20 cellular contexts compared by ENCODE assay signal in the genomic region with DNA sequence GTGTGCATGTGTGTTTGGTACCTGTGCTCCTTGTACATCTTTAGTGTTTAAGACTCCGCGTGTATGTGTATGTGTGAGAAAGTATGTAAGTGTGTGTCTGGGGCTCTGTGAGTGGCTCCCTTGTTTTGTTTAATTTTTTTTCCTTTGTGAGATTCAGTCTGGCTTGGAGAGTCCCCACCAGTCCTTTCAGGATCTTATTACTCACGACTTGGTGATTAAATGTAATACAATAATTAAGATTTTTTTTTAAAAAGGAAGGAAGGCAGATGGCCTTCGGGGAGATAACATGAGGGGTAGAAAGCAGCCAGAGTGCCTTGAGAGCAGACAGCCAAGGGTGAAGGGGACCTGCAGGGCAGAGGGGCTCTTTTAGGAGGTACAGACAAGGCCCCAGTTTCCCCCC. TPM values are rescaled to one million over a fixed set of nuclear protein-coding genes. Genes with fewer than 3 reads are reported as not detected.
DNase-seq lines count a peak whose midpoint lies in the region; ATAC-seq and TF ChIP-seq lines count a peak whose summit lies in the region.
"Had no signal": no experiment of that assay in that cellular context is flagged by ENCODE, and none has a peak within 500 bp of the region (broad histone marks: within the 10 kb centered on the region; RNA-seq: fewer than 3 reads in every experiment).

No MANE protein-coding gene starts in this region.

- H3K27ac Mint-ChIP-seq in neural progenitor cell = no peak overlapping the region
- H3K27ac Mint-ChIP-seq: CD4-positive, alpha-beta memory T cell had no signal

- DNase-seq in IMR-90 (peak; percentile 28), breast epithelium (ENCODE audit: low spot score in 2 of 2) (no peak), WERI-Rb-1 (no peak), neural progenitor cell (ENCODE audit: low spot score) (no peak)
- no peak for DNase-seq in activated CD8-positive, alpha-beta memory T cell treated with anti-CD3 and anti-CD28 coated beads, Interleukin-2, amount 50 U/mL, for 48 hours
- DNase-seq: Calu3; CD4-positive, alpha-beta memory T cell; DMS153; GF-D8; H7; Kasumi-1; NCI-H187; NCI-H524 treated with DMSO at 0.1 percent for 48 hours; OCI-M1; SJCRH30; SW 1271 had no signal

- H4K8ac ChIP-seq in IMR-90 (ENCODE audit: low read depth in 2 of 2, low read length in 2 of 2) = no peak overlapping the region

- H3K79me1 ChIP-seq in IMR-90 (ENCODE audit: low read depth in 1 of 2, low read length in 2 of 2) = no peaks in the 10 kb centered on the region

- H3K27me3 ChIP-seq in BLaER1 treated with 17β-estradiol and CSF1 and Interleukin-3, amounts not matched to agents 10 nM and 100 nM = no peaks in the 10 kb centered on the region
- H3K27me3 ChIP-seq in IMR-90 (ENCODE audit: control insufficient read depth, insufficient read depth, low read length) (peaks cover 6% of the 10 kb centered on the region; the same call in 1 of the 2 replicates), breast epithelium (no peaks in the 10 kb centered on the region), WERI-Rb-1 (ENCODE audit: insufficient read depth, low read depth, severe bottlenecking) (no peaks in the 10 kb centered on the region), neural progenitor cell (no peaks in the 10 kb centered on the region)
- H3K27me3 ChIP-seq: SJCRH30 had no signal

- no peaks in the 10 kb centered on the region for H3K36me3 Mint-ChIP-seq in neural progenitor cell
- H3K36me3 Mint-ChIP-seq: CD4-positive, alpha-beta memory T cell had no signal

- H3K9ac ChIP-seq in BLaER1 treated with 17β-estradiol and CSF1 and Interleukin-3, amounts not matched to agents 10 nM and 100 nM = peak overlapping the region in 2 of 11 experiments; percentile 4 to 56; a peak in 1 of 22 replicates
- H3K9ac ChIP-seq in IMR-90 (ENCODE audit: low read depth, low read length) (no peak overlapping the region), neural progenitor cell (no peak overlapping the region)

- no peak overlapping the region for H2BK120ac ChIP-seq in IMR-90 (ENCODE audit: low read depth, low read length)

- H3K4me3 ChIP-seq in BLaER1 treated with 17β-estradiol and CSF1 and Interleukin-3, amounts not matched to agents 10 nM and 100 nM = no peak overlapping the region
- H3K4me3 ChIP-seq in IMR-90 (ENCODE audit: insufficient read depth, low read depth, low read length) (no peak overlapping the region), mesodermal cell (ENCODE audit: extremely low read depth, insufficient read depth, low read length, poor library complexity, severe bottlenecking) (no peak overlapping the region), breast epithelium (no peak overlapping the region), WERI-Rb-1 (ENCODE audit: low read depth, low read length) (no peak overlapping the region), neural progenitor cell (no peak overlapping the region)
- H3K4me3 ChIP-seq: A549, SJCRH30 had no signal

- no CpG with 5 or more reads among the region's 4 CpGs for WGBS in IMR-90 (ENCODE audit: extremely low coverage in 2 of 2, insufficient read length in 1 of 2), 2 experiments
- 94 to 100% methylated on average over 2 to 3 of the region's 4 CpGs for WGBS in mesodermal cell (ENCODE audit: insufficient coverage in 2 of 2), 2 experiments

- intact Hi-C loops in IMR-90 (cut with micrococcal nuclease) = no loop called here
- intact Hi-C loops in breast epithelium (cut with DNase I; ENCODE audit: low total_unique reads) = no loop called here

- H3F3A ChIP-seq in neural progenitor cell (ENCODE audit: low read depth) = peaks cover 19% of the 10 kb centered on the region

- peak overlapping the region; percentile 60; the same call in 1 of the 2 replicates for H2AK5ac ChIP-seq in IMR-90 (ENCODE audit: low read depth, low read length)

- BruUV-seq in IMR-90 (replicated peaks; lab: Mats Ljungman, UMichigan) = no TSS peak

- TF ChIP-seq CTCF in IMR-90 (conservative IDR thresholded peaks at IDR 0.05; ENCODE audit: low read depth, low read length) (no peak), breast epithelium (IDR thresholded peaks at IDR 0.05) (no peak), WERI-Rb-1 (IDR thresholded peaks at IDR 0.05; ENCODE audit: low read depth, low read length) (no peak), neural progenitor cell (IDR thresholded peaks at IDR 0.05) (no peak)

- peak overlapping the region; percentile 20; the same call in 1 of the 2 replicates for H3K4ac ChIP-seq in IMR-90 (ENCODE audit: low read depth, low read length)

- TF ChIP-seq POLR2A in IMR-90 (IDR thresholded peaks at IDR 0.05; ENCODE audit: low read depth, low read length) (no peak), breast epithelium (IDR thresholded peaks at IDR 0.05) (no peak)

- no peak for TF ChIP-seq RAD21 in IMR-90 (IDR thresholded peaks at IDR 0.05; ENCODE audit: low read length)

- peaks cover 16% of the 10 kb centered on the region for H3K4me1 Mint-ChIP-seq in neural progenitor cell
- H3K4me1 Mint-ChIP-seq: CD4-positive, alpha-beta memory T cell had no signal

- no peak overlapping the region for H2BK20ac ChIP-seq in IMR-90 (ENCODE audit: low read depth, low read length)

- no peak overlapping the region for H2AK9ac ChIP-seq in IMR-90 (replicated peaks; ENCODE audit: low read depth, low read length, poor library complexity)

- peak overlapping the region; percentile 78 for H2BK5ac ChIP-seq in IMR-90 (ENCODE audit: low read depth, low read length, poor library complexity, severe bottlenecking)

- dilution Hi-C loops in IMR-90 (cut with HindIII; ENCODE audit: low sequenced_read_pairs, unreplicated experiment) = no loop called here

- 0 out of 2 replicates have a peak overlapping the region, but pooled peaks have one; percentile 44 for H3K23ac ChIP-seq in IMR-90 (ENCODE audit: low read depth, low read length)

- H3K4me1 ChIP-seq in BLaER1 treated with 17β-estradiol and CSF1 and Interleukin-3, amounts not matched to agents 10 nM and 100 nM = peaks cover 0 to 21% (median 16%) of the 10 kb centered on the region in 10 experiments; a peak in 12 of 20 replicates
- peaks cover 9% of the 10 kb centered on the region for H3K4me1 ChIP-seq in IMR-90 (ENCODE audit: control insufficient read depth, insufficient read depth, low read length)
- H3K4me1 ChIP-seq in mesodermal cell (ENCODE audit: control insufficient read depth, insufficient read depth, low read length, poor library complexity, severe bottlenecking) = peaks cover 25% of the 10 kb centered on the region
- no peaks in the 10 kb centered on the region for H3K4me1 ChIP-seq in breast epithelium
- no peaks in the 10 kb centered on the region for H3K4me1 ChIP-seq in neural progenitor cell

- no peaks in the 10 kb centered on the region for H3K9me3 ChIP-seq in BLaER1 treated with 17β-estradiol and CSF1 and Interleukin-3, amounts not matched to agents 10 nM and 100 nM (replicated peaks in 1 of 11)
- H3K9me3 ChIP-seq in IMR-90 (ENCODE audit: control insufficient read depth, insufficient read depth, low read length) (no peaks in the 10 kb centered on the region), mesodermal cell (ENCODE audit: control insufficient read depth, low read length) (no peaks in the 10 kb centered on the region), breast epithelium (no peaks in the 10 kb centered on the region), WERI-Rb-1 (ENCODE audit: severe bottlenecking) (no peaks in the 10 kb centered on the region), neural progenitor cell (ENCODE audit: low read depth) (no peaks in the 10 kb centered on the region)
- H3K9me3 ChIP-seq: A549, SJCRH30 had no signal

- ATAC-seq in IMR-90 (ENCODE audit: low read depth) (no peak), SK-N-SH treated with all-trans-retinoic acid at 6 μM for 48 hours (no peak)
- ATAC-seq: A549 had no signal

- H2AFZ ChIP-seq in IMR-90 (replicated peaks; ENCODE audit: low read length, poor library complexity) = peak overlapping the region; percentile 4
- no peak overlapping the region for H2AFZ ChIP-seq in neural progenitor cell (replicated peaks)

- H4K91ac ChIP-seq in IMR-90 (ENCODE audit: insufficient read depth, low read depth, low read length) = no peak overlapping the region

- H3K4me2 ChIP-seq in BLaER1 treated with 17β-estradiol and CSF1 and Interleukin-3, amounts not matched to agents 10 nM and 100 nM = peak overlapping the region in 8 of 11 experiments; percentile 1 to 67 (median 44); a peak in 11 of 22 replicates
- H3K4me2 ChIP-seq in IMR-90 (ENCODE audit: low read depth, low read length) (no peak overlapping the region), neural progenitor cell (no peak overlapping the region)
- H3K4me2 ChIP-seq: A549 had no signal

- peaks cover 18% of the 10 kb centered on the region; the same call in 1 of the 2 replicates for H3K9me1 ChIP-seq in IMR-90 (ENCODE audit: insufficient read depth, low read length)

- H3K14ac ChIP-seq in IMR-90 (replicated peaks; ENCODE audit: low read depth, low read length) = 0 out of 2 replicates have a peak overlapping the region, but pooled peaks have one; percentile 17

- H3K56ac ChIP-seq in IMR-90 (ENCODE audit: extremely low read depth, insufficient read depth, low read length) = no peak overlapping the region

- H3K27ac ChIP-seq in BLaER1 treated with 17β-estradiol and CSF1 and Interleukin-3, amounts not matched to agents 10 nM and 100 nM = 0 out of 22 replicates have a peak overlapping the region, but pooled peaks of 1 of the 11 experiments have one; percentile 6
- H3K27ac ChIP-seq in IMR-90 (ENCODE audit: insufficient read depth, low read length) = no peak overlapping the region
- H3K27ac ChIP-seq in mesodermal cell (ENCODE audit: low read depth, low read length, severe bottlenecking) = peak overlapping the region; percentile 49
- H3K27ac ChIP-seq in breast epithelium = no peak overlapping the region
- H3K27ac ChIP-seq in WERI-Rb-1 = no peak overlapping the region
- no peak overlapping the region for H3K27ac ChIP-seq in neural progenitor cell
- H3K27ac ChIP-seq: SJCRH30 had no signal

- CTCF ChIA-PET in IMR-90 (lab: Yijun Ruan, JAX) = interaction anchor here (0.8 kb wide), 1 partner anchor 9 kb away, joined by 12 read pairs; no protein-coding TSS in a partner anchor

- H2BK15ac ChIP-seq in IMR-90 (ENCODE audit: low read depth, low read length) = no peak overlapping the region

- H3K79me2 ChIP-seq in neural progenitor cell (ENCODE audit: low read depth) = no peaks in the 10 kb centered on the region

- no peak overlapping the region for H4K5ac ChIP-seq in IMR-90 (ENCODE audit: low read depth, low read length)

- in situ Hi-C loops in IMR-90 (cut with MboI; ENCODE audit: low sequenced_read_pairs) = no loop called here

- H3K27me3 Mint-ChIP-seq in neural progenitor cell (ENCODE audit: insufficient read depth, low read depth) = peaks cover 2% of the 10 kb centered on the region

- H3K36me3 ChIP-seq in BLaER1 treated with 17β-estradiol and CSF1 and Interleukin-3, amounts not matched to agents 10 nM and 100 nM = no peaks in the 10 kb centered on the region
- no peaks in the 10 kb centered on the region for H3K36me3 ChIP-seq in IMR-90 (ENCODE audit: control insufficient read depth, insufficient read depth, low read length)
- H3K36me3 ChIP-seq in mesodermal cell (ENCODE audit: control insufficient read depth, insufficient read depth, low read length) = no peaks in the 10 kb centered on the region
- H3K36me3 ChIP-seq in breast epithelium = no peaks in the 10 kb centered on the region
- H3K36me3 ChIP-seq in WERI-Rb-1 = no peaks in the 10 kb centered on the region
- H3K36me3 ChIP-seq in neural progenitor cell = no peaks in the 10 kb centered on the region
- H3K36me3 ChIP-seq: SJCRH30 had no signal

- POLR2A ChIA-PET in IMR-90 (lab: Charles Lee; ENCODE audit: unreplicated experiment) = no interaction called here

- no peaks in the 10 kb centered on the region for H4K20me1 ChIP-seq in BLaER1 treated with 17β-estradiol and CSF1 and Interleukin-3, amounts not matched to agents 10 nM and 100 nM
- H4K20me1 ChIP-seq in IMR-90 (ENCODE audit: insufficient read depth, low read length) (no peaks in the 10 kb centered on the region), neural progenitor cell (ENCODE audit: low read depth) (no peaks in the 10 kb centered on the region)

- no peak overlapping the region for H3K4me3 Mint-ChIP-seq in neural progenitor cell
- H3K4me3 Mint-ChIP-seq: CD4-positive, alpha-beta memory T cell had no signal

- H3K9me3 Mint-ChIP-seq in neural progenitor cell = no peaks in the 10 kb centered on the region
- H3K9me3 Mint-ChIP-seq: CD4-positive, alpha-beta memory T cell had no signal

- peak overlapping the region; percentile 51; the same call in 1 of the 2 replicates for H3K18ac ChIP-seq in IMR-90 (ENCODE audit: low read depth, low read length)

RNA-seq across cellular contexts. Expression of a gene that starts 33.9 kb away (rescaled TPM):
- 21.3 and 22.8 TPM in 2 replicates for total RNA-seq in IMR-90 (2012; rRNA removed)
- 130 and 133 TPM in 2 replicates for polyA plus RNA-seq in IMR-90 (2012; rRNA removed)
- polyA plus RNA-seq in IMR-90 (2012; cell fraction: cytosol; rRNA removed) = 46.5 and 172 TPM in 2 replicates
- polyA plus RNA-seq in IMR-90 (2012; cell fraction: nucleus; rRNA removed; ENCODE audit: low replicate concordance) = 28.2 and 69.3 TPM in 2 replicates
- 38.7 TPM for polyA plus RNA-seq in mesodermal cell (2013, experiment 1 of 2)
- 35.7 TPM for polyA plus RNA-seq in mesodermal cell (2013, experiment 2 of 2)
- 1 to 10 TPM; 1.9 to 3.6 (median 3.0) TPM for total RNA-seq in breast epithelium
- 56.6 and 188 TPM in 2 replicates for total RNA-seq in neural progenitor cell (ENCODE audit: low replicate concordance)
- total RNA-seq: CD4-positive, alpha-beta memory T cell had no signal
- polyA plus RNA-seq: CD4-positive, alpha-beta memory T cell had no signal

Comparison
In these comparisons a context has a peak if more than half of its experiments do, and no peak if none do; other contexts are left out.
1. H3K4me2 ChIP-seq: peak in BLaER1 treated with 17β-estradiol and CSF1 and Interleukin-3, amounts not matched to agents 10 nM and 100 nM (8 of 11); none in IMR-90 (single experiment) and neural progenitor cell (single experiment).